15 cellular contexts compared by ENCODE assay signal in genomic region chr17:75673487-75673886, GRCh38. TPM values are rescaled to one million over a fixed set of nuclear protein-coding genes. Genes with fewer than 3 reads are reported as not detected.
"Had no signal": no experiment of that assay in that cellular context is flagged by ENCODE, and none has a peak within 500 bp of the region (broad histone marks: within the 10 kb centered on the region; RNA-seq: fewer than 3 reads in every experiment).

No MANE protein-coding gene starts in this region.

- FAIRE-seq: astrocyte, pancreas had no signal

- ATAC-seq: activated T-helper 17 cell treated with anti-CD3 and anti-CD28 coated beads, Interleukin-2, amount 50 U/mL, for 72 hours; effector memory CD8-positive, alpha-beta T cell; pancreas; stimulated activated effector memory CD8-positive, alpha-beta T cell treated with anti-CD3 and anti-CD28 coated beads, Interleukin-12 subunit alpha, Interleukin-12 subunit beta, amount 100 ng/mL, for 72 hours had no signal

- H3K27me3 Mint-ChIP-seq: activated B cell treated with CpG ODN at 0.5 μM for 24 hours; activated CD4-positive, alpha-beta T cell treated with anti-CD3 and anti-CD28 coated beads, Interleukin-2, amount 10 ng/mL, durations not matched to agents 7 days and 5 days; activated T-helper 17 cell treated with anti-CD3 and anti-CD28 coated beads, Interleukin-2, amount 50 U/mL, for 72 hours; effector memory CD8-positive, alpha-beta T cell had no signal

- H3K4me3 Mint-ChIP-seq: activated B cell treated with CpG ODN at 0.5 μM for 24 hours; activated CD4-positive, alpha-beta T cell treated with anti-CD3 and anti-CD28 coated beads, Interleukin-2, amount 10 ng/mL, durations not matched to agents 7 days and 5 days; activated T-helper 17 cell treated with anti-CD3 and anti-CD28 coated beads, Interleukin-2, amount 50 U/mL, for 72 hours; stimulated activated effector memory CD8-positive, alpha-beta T cell treated with anti-CD3 and anti-CD28 coated beads, Interleukin-12 subunit alpha, Interleukin-12 subunit beta, amount 100 ng/mL, for 72 hours had no signal

- H3K4me3 ChIP-seq: pancreas, thoracic aorta had no signal

- H3K9me3 Mint-ChIP-seq: activated B cell treated with CpG ODN at 0.5 μM for 24 hours; activated CD4-positive, alpha-beta T cell treated with anti-CD3 and anti-CD28 coated beads, Interleukin-2, amount 10 ng/mL, durations not matched to agents 7 days and 5 days; activated T-helper 17 cell treated with anti-CD3 and anti-CD28 coated beads, Interleukin-2, amount 50 U/mL, for 72 hours; effector memory CD8-positive, alpha-beta T cell; stimulated activated effector memory CD8-positive, alpha-beta T cell treated with anti-CD3 and anti-CD28 coated beads, Interleukin-12 subunit alpha, Interleukin-12 subunit beta, amount 100 ng/mL, for 72 hours had no signal

- DNase-seq: activated B cell treated with CpG ODN at 0.5 μM for 24 hours; activated CD4-positive, alpha-beta T cell treated with anti-CD3 and anti-CD28 coated beads, Interleukin-2, amount 10 ng/mL, durations not matched to agents 7 days and 5 days; activated naive CD4-positive, alpha-beta T cell treated with Interleukin-2 at 50 U/mL for 16 hours; dermis blood vessel endothelial cell; effector memory CD8-positive, alpha-beta T cell; foreskin melanocyte; head of caudate nucleus; stimulated activated CD4-positive, alpha-beta T cell treated with anti-CD3 and anti-CD28 coated beads, Interleukin-12 subunit alpha, Interleukin-12 subunit beta, amount 100 ng/mL, for 4 hours had no signal

- H3K27ac Mint-ChIP-seq: activated B cell treated with CpG ODN at 0.5 μM for 24 hours; activated CD4-positive, alpha-beta T cell treated with anti-CD3 and anti-CD28 coated beads, Interleukin-2, amount 10 ng/mL, durations not matched to agents 7 days and 5 days; activated T-helper 17 cell treated with anti-CD3 and anti-CD28 coated beads, Interleukin-2, amount 50 U/mL, for 72 hours; stimulated activated effector memory CD8-positive, alpha-beta T cell treated with anti-CD3 and anti-CD28 coated beads, Interleukin-12 subunit alpha, Interleukin-12 subunit beta, amount 100 ng/mL, for 72 hours had no signal

- H3K27ac ChIP-seq: epithelial cell of prostate, pancreas, thoracic aorta had no signal

- H3K27me3 ChIP-seq: pancreas had no signal

- H3K9me3 ChIP-seq: pancreas, thoracic aorta had no signal

RNA-seq across cellular contexts. Expression of gene SMIM5, which starts 40.3 kb away (rescaled TPM):
- total RNA-seq: chondrocyte, dermis blood vessel endothelial cell had no signal
